In the genomic region with DNA sequence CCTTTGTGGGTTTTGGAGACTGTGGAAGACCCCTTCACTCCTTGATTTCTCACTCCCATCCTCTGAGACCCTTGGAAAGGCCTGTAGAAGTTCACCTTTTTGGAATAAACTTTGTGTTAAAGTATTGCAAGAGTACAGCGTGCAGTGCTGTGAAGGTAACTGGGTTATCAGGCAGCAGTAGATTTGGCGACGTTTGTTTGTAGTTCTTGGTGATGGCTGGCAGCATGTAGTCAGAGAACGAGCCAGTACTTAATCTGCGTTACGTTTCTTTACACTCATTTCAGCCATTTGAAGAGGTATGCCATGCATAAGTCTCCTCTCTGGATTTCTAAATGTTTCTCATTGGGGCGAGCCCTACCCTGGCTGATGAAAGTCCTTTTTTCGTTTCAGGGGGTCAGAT, we compare ENCODE assay signal across 18 cellular contexts.
"Had no signal": no experiment of that assay in that cellular context is flagged by ENCODE, and none has a peak within 500 bp of the region (broad histone marks: within the 10 kb centered on the region; RNA-seq: fewer than 3 reads in every experiment).

No MANE protein-coding gene starts in this region.

- H3K9me3 Mint-ChIP-seq: IgD-negative memory B cell had no signal

- ATAC-seq: K562 had no signal

- H3K4me3 ChIP-seq: K562 had no signal

- H3K9me3 ChIP-seq: SK-N-SH had no signal

- DNase-seq: Kasumi-1, MM.1S, NCI-H1436, NCI-H187, NCI-H2029, NCI-H2081 treated with DMSO at 0.1 percent for 48 hours, NCI-H2171, NCI-H345, NCI-H446 treated with DMSO at 0.1 percent for 48 hours, NCI-H524 treated with DMSO at 0.1 percent for 48 hours, NCI-H774, RPMI8226, SHP77, SK-N-SH had no signal

- H3K27ac ChIP-seq: HL-60, KMS-11 had no signal

- H3K27ac Mint-ChIP-seq: IgD-negative memory B cell had no signal

- H3K27me3 Mint-ChIP-seq: IgD-negative memory B cell had no signal

- H3K4me3 Mint-ChIP-seq: IgD-negative memory B cell had no signal
